In genomic region chr22:25783856-25784255, GRCh38 we compare ENCODE assay signal across 30 cellular contexts. TPM values are rescaled to one million over a fixed set of nuclear protein-coding genes. Genes with fewer than 3 reads are reported as not detected.
"Had no signal": no experiment of that assay in that cellular context is flagged by ENCODE, and none has a peak within 500 bp of the region (broad histone marks: within the 10 kb centered on the region; RNA-seq: fewer than 3 reads in every experiment).

No MANE protein-coding gene starts in this region.

- H3K4me1 ChIP-seq: ascending aorta had no signal

- H3K4me3 ChIP-seq: ascending aorta, cardiac muscle cell had no signal

- ATAC-seq: activated CD8-positive, alpha-beta memory T cell treated with anti-CD3 and anti-CD28 coated beads, Interleukin-2, amount 10 ng/mL, durations not matched to agents 7 days and 5 days; activated CD8-positive, alpha-beta T cell treated with anti-CD3 and anti-CD28 coated beads, Interleukin-2, amount 10 ng/mL, durations not matched to agents 7 days and 5 days; activated naive CD8-positive, alpha-beta T cell treated with anti-CD3 and anti-CD28 coated beads, Interleukin-2, amount 50 U/mL, for 24 hours had no signal

- H3K27ac ChIP-seq: ascending aorta, cardiac muscle cell, VCaP had no signal

- DNase-seq: activated B cell treated with CpG ODN at 0.5 μM for 24 hours; activated CD4-positive, alpha-beta memory T cell treated with anti-CD3 and anti-CD28 coated beads, Interleukin-2, amount 10 ng/mL, durations not matched to agents 7 days and 5 days; activated CD4-positive, alpha-beta T cell treated with anti-CD3 and anti-CD28 coated beads for 4 hours; activated CD4-positive, alpha-beta T cell treated with anti-CD3 and anti-CD28 coated beads, Interleukin-2, amount 10 ng/mL, durations not matched to agents 7 days and 5 days; activated CD4-positive, alpha-beta T cell treated with anti-CD3 and anti-CD28 coated beads, Interleukin-2, amount 50 U/mL, for 48 hours; activated CD4-positive, CD25-positive, alpha-beta regulatory T cell treated with anti-CD3 and anti-CD28 coated beads, Interleukin-2, amount 50 U/mL, for 72 hours; activated CD8-positive, alpha-beta memory T cell treated with anti-CD3 and anti-CD28 coated beads for 24 hours; activated CD8-positive, alpha-beta memory T cell treated with anti-CD3 and anti-CD28 coated beads, Interleukin-2, amount 10 ng/mL, durations not matched to agents 7 days and 5 days; activated CD8-positive, alpha-beta memory T cell treated with anti-CD3 and anti-CD28 coated beads, Interleukin-2, amount 50 U/mL, for 48 hours; activated CD8-positive, alpha-beta T cell treated with anti-CD3 and anti-CD28 coated beads, Interleukin-2, amount 10 ng/mL, durations not matched to agents 7 days and 5 days; activated effector memory CD4-positive, alpha-beta T cell treated with Interleukin-2 at 50 U/mL for 16 hours; activated gamma-delta T cell; activated naive CD4-positive, alpha-beta T cell treated with anti-CD3 and anti-CD28 coated beads, Interleukin-2, amount 10 ng/mL, durations not matched to agents 7 days and 5 days; activated naive CD4-positive, alpha-beta T cell treated with Interleukin-2 at 50 U/mL for 16 hours; activated naive CD8-positive, alpha-beta T cell treated with anti-CD3 and anti-CD28 coated beads, Interleukin-2, amount 10 ng/mL, durations not matched to agents 7 days and 5 days; activated naive CD8-positive, alpha-beta T cell treated with anti-CD3 and anti-CD28 coated beads, Interleukin-2, amount 50 U/mL, for 24 hours; activated T-cell treated with anti-CD3 and anti-CD28 coated beads, Interleukin-2, amount 50 U/mL, for 24 hours; activated T-cell treated with anti-CD3 and anti-CD28 coated beads, Interleukin-2, amount 50 U/mL, for 48 hours; amygdala; anterior cingulate cortex; caudate nucleus; cerebellar nuclear complex; T-helper 1 cell; T-helper 2 cell; T-helper 9 cell had no signal

- H3K27me3 ChIP-seq: ascending aorta, cardiac muscle cell had no signal

- H3K9me3 ChIP-seq: ascending aorta had no signal

- FAIRE-seq: bronchial epithelial cell, TTC549 had no signal

RNA-seq across cellular contexts. Expression of gene MYO18B, which starts 41.9 kb away (rescaled TPM):
- total RNA-seq: bronchial epithelial cell had no signal
